In the genomic region with DNA sequence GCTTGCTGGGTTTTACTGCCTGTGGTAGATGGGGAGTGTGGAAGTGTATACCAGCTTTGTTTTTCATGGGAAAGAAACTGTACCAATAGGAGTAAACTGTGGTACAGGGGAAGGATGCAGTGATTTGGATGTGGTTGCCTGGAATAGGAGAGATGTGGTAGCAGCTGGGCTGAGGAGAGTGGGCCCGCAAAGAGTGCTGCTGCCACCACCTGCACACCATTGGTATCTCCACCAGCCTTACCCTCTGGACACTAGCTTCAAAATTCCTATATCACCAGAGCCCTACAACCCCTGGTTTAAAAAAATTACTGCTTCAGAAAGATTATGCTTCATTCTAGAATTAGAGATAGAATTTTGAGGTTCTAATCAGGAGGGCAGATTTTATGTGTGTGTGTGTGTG, we compare ENCODE assay signal across 9 cellular contexts. TPM values are rescaled to one million over a fixed set of nuclear protein-coding genes. Genes with fewer than 3 reads are reported as not detected.
DNase-seq lines count a peak whose midpoint lies in the region; ATAC-seq, FAIRE-seq and TF ChIP-seq lines count a peak whose summit lies in the region.
"Had no signal": no experiment of that assay in that cellular context is flagged by ENCODE, and none has a peak within 500 bp of the region (broad histone marks: within the 10 kb centered on the region; RNA-seq: fewer than 3 reads in every experiment).

No MANE protein-coding gene starts in this region.

- no peak overlapping the region for H3K27ac ChIP-seq in astrocyte (ENCODE audit: low read depth, low read length)

- H3K4me3 Mint-ChIP-seq in astrocyte (ENCODE audit: unreplicated experiment): no peak overlapping the region
- H3K4me3 Mint-ChIP-seq: T-helper 1 cell treated with Interleukin-12 subunit alpha and Interleukin-12 subunit beta and Interleukin-4 antibody, amounts not matched to agents 30 μg/mL and 1 μg/mL, for 36 hours had no signal

- TF ChIP-seq CTCF in AG10803 (conservative IDR thresholded peaks at IDR 0.05; ENCODE audit: low read length) (peak; percentile 63), astrocyte (IDR thresholded peaks at IDR 0.05; ENCODE audit: insufficient read depth, low read depth, low read length) (peak; percentile 34), GM10266 (IDR thresholded peaks at IDR 0.05; ENCODE audit: control insufficient read depth, insufficient read depth, low read depth, missing control alignments) (no peak)

- H4K20me1 ChIP-seq in astrocyte (ENCODE audit: insufficient read depth, low read length): no peaks in the 10 kb centered on the region

- no peaks in the 10 kb centered on the region for H3K79me2 ChIP-seq in astrocyte (ENCODE audit: insufficient read depth, low read length)

- H3K4me1 ChIP-seq in astrocyte (ENCODE audit: insufficient read depth, low read length): no peaks in the 10 kb centered on the region

- no peaks in the 10 kb centered on the region for H3K27me3 Mint-ChIP-seq in astrocyte (ENCODE audit: low read depth, unreplicated experiment)

- H3K9me3 ChIP-seq in astrocyte (ENCODE audit: insufficient read depth, low read depth, low read length): no peaks in the 10 kb centered on the region

- H3K27me3 ChIP-seq in astrocyte (ENCODE audit: insufficient read depth, low read length): no peaks in the 10 kb centered on the region

- no peak overlapping the region for H2AFZ ChIP-seq in astrocyte (ENCODE audit: low read depth, low read length)

- no peak overlapping the region for H3K27ac Mint-ChIP-seq in astrocyte (ENCODE audit: unreplicated experiment)
- H3K27ac Mint-ChIP-seq: T-helper 1 cell treated with Interleukin-12 subunit alpha and Interleukin-12 subunit beta and Interleukin-4 antibody, amounts not matched to agents 30 μg/mL and 1 μg/mL, for 36 hours had no signal

- DNase-seq in AG10803 (ENCODE audit: low read depth): no peak
- peak; percentile 1 for DNase-seq in HuH-7 (ENCODE audit: low spot score)
- no peak for DNase-seq in astrocyte (ENCODE audit: low read depth)
- DNase-seq in islet precursor cell: peak; percentile 69
- DNase-seq in NCI-H1694 (lab: John Stamatoyannopoulos, UW): no peak
- DNase-seq in dedifferentiated amniotic fluid mesenchymal stem cell (ENCODE audit: extremely low spot score): no peak
- no peak for DNase-seq in GM10266 (ENCODE audit: extremely low spot score)

- ATAC-seq in GM21786 (IDR thresholded peaks at IDR 0.05; ENCODE audit: unreplicated experiment): no peak

- H3K36me3 Mint-ChIP-seq in astrocyte (ENCODE audit: low read depth, unreplicated experiment): no peaks in the 10 kb centered on the region

- no peak overlapping the region for H3K9ac ChIP-seq in astrocyte (ENCODE audit: low read length)

- no peaks in the 10 kb centered on the region for H3K36me3 ChIP-seq in astrocyte (ENCODE audit: insufficient read depth, low read length)

- no peaks in the 10 kb centered on the region for H3K4me1 Mint-ChIP-seq in astrocyte (ENCODE audit: low read depth, unreplicated experiment)

- no peaks in the 10 kb centered on the region for H3K9me3 Mint-ChIP-seq in astrocyte (ENCODE audit: unreplicated experiment)
- H3K9me3 Mint-ChIP-seq: T-helper 1 cell treated with Interleukin-12 subunit alpha and Interleukin-12 subunit beta and Interleukin-4 antibody, amounts not matched to agents 30 μg/mL and 1 μg/mL, for 36 hours had no signal

- H3K4me2 ChIP-seq in astrocyte (ENCODE audit: low read length): no peak overlapping the region

- FAIRE-seq in astrocyte (lab: Jason Lieb, UNC): no peak

- H3K4me3 ChIP-seq in AG10803 (ENCODE audit: low read length) (no peak overlapping the region), astrocyte (ENCODE audit: insufficient read depth, low read depth, low read length) (no peak overlapping the region)

RNA-seq across cellular contexts. Expression of gene AKAP6, which starts 53.6 kb away (rescaled TPM):
- 2.8 and 3.4 TPM in 2 replicates for total RNA-seq in astrocyte

Comparison
In these comparisons a context has a peak if more than half of its experiments do, and no peak if none do; other contexts are left out.
1. DNase-seq: peak in HuH-7 (single experiment) and islet precursor cell (single experiment); none in AG10803 (single experiment), astrocyte (single experiment), NCI-H1694 (single experiment), dedifferentiated amniotic fluid mesenchymal stem cell (single experiment) and GM10266 (single experiment).